ENCODE assay signal across 24 cellular contexts in the genomic region with DNA sequence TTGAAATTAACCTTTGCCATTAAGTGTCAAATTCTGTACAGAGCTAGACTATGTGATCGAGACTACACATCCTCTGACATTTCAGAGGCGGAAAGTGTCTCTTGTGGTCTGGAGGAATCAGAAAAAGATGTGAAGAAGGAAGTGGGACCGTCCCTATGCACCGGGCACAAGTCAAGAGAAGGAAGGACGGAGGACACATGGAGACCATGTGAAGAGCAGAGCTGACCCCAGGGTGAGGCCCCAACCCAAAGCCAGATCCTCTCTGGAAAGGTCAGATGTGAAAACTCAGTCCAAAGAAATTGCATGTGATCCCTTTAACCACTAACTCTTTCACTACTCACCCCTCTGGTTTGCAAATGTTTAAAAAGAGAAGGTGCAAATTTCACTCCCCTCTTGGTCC.
"Had no signal": no experiment of that assay in that cellular context is flagged by ENCODE, and none has a peak within 500 bp of the region (broad histone marks: within the 10 kb centered on the region; RNA-seq: fewer than 3 reads in every experiment).

No MANE protein-coding gene starts in this region.

- H3K4me1 ChIP-seq: gastrocnemius medialis, spleen, upper lobe of right lung, uterus had no signal

- H3K27me3 Mint-ChIP-seq: memory B cell; stimulated activated memory B cell treated with anti-CD40 and anti-IgM and Interleukin-4, amounts not matched to agents 10 μg/mL and 1 μg/mL and 100 μg/mL, for 72 hours had no signal

- H3K4me3 Mint-ChIP-seq: memory B cell; natural killer cell; stimulated activated memory B cell treated with anti-CD40 and anti-IgM and Interleukin-4, amounts not matched to agents 10 μg/mL and 1 μg/mL and 100 μg/mL, for 72 hours had no signal

- ATAC-seq: gastrocnemius medialis; left colon; natural killer cell; stimulated activated memory B cell treated with anti-CD40 and anti-IgM and Interleukin-4, amounts not matched to agents 10 μg/mL and 1 μg/mL and 100 μg/mL, for 72 hours; stimulated activated naive CD8-positive, alpha-beta T cell treated with anti-CD3 and anti-CD28 coated beads, Interleukin-15, Interleukin-2, amounts not matched to agents 100 U/mL and 50 U/mL, for 24 hours; upper lobe of right lung had no signal

- H3K36me3 ChIP-seq: gastrocnemius medialis, ovary, spleen, tibial nerve, upper lobe of right lung, uterus had no signal

- H3K27me3 ChIP-seq: dorsolateral prefrontal cortex, gastrocnemius medialis, hepatocyte, ovary, spleen, testis, tibial nerve, upper lobe of right lung, uterus had no signal

- H3K4me1 Mint-ChIP-seq: memory B cell; natural killer cell; stimulated activated memory B cell treated with anti-CD40 and anti-IgM and Interleukin-4, amounts not matched to agents 10 μg/mL and 1 μg/mL and 100 μg/mL, for 72 hours had no signal

- H3K4me3 ChIP-seq: dorsolateral prefrontal cortex, gastrocnemius medialis, hepatocyte, lung, ovary, skin epidermis, spleen, testis, tibial nerve, upper lobe of right lung, uterus had no signal

- H3K36me3 Mint-ChIP-seq: memory B cell; natural killer cell; stimulated activated memory B cell treated with anti-CD40 and anti-IgM and Interleukin-4, amounts not matched to agents 10 μg/mL and 1 μg/mL and 100 μg/mL, for 72 hours had no signal

- H3K27ac Mint-ChIP-seq: memory B cell; natural killer cell; stimulated activated memory B cell treated with anti-CD40 and anti-IgM and Interleukin-4, amounts not matched to agents 10 μg/mL and 1 μg/mL and 100 μg/mL, for 72 hours had no signal

- H3K27ac ChIP-seq: dorsolateral prefrontal cortex, gastrocnemius medialis, ovary, spleen, tibial nerve, upper lobe of right lung, uterus had no signal

- H3K9me3 ChIP-seq: gastrocnemius medialis, ovary, testis, upper lobe of right lung, uterus had no signal

- DNase-seq: cerebellar nuclear complex; dorsolateral prefrontal cortex; effector CD4-positive, alpha-beta T cell; gastrocnemius medialis; head of caudate nucleus; left colon; natural killer cell; occipital lobe; ovary; posterior cingulate gyrus; retina; spleen; stimulated activated CD4-positive, alpha-beta T cell treated with anti-CD3 and anti-CD28 coated beads, Interleukin-4, amount 100 ng/mL, for 4 hours; stimulated activated naive CD8-positive, alpha-beta T cell treated with anti-CD3 and anti-CD28 coated beads, Interleukin-15, Interleukin-2, amounts not matched to agents 100 U/mL and 50 U/mL, for 24 hours; substantia nigra; testis; upper lobe of right lung; uterus had no signal
